ENCODE assay signal across 17 cellular contexts in genomic region chr12:116720129-116720528, GRCh38.
"Had no signal": no experiment of that assay in that cellular context is flagged by ENCODE, and none has a peak within 500 bp of the region (broad histone marks: within the 10 kb centered on the region; RNA-seq: fewer than 3 reads in every experiment).

No MANE protein-coding gene starts in this region.

- H3K4me1 ChIP-seq: ascending aorta, breast epithelium had no signal

- H3K4me3 ChIP-seq: ascending aorta, breast epithelium, gastrocnemius medialis, heart right ventricle, lower lobe of right lung, transverse colon had no signal

- H3K4me3 Mint-ChIP-seq: activated naive CD8-positive, alpha-beta T cell treated with anti-CD3 and anti-CD28 coated beads, Interleukin-2, amount 50 U/mL, for 24 hours; natural killer cell had no signal

- H3K27ac ChIP-seq: ascending aorta, breast epithelium had no signal

- DNase-seq: activated CD4-positive, alpha-beta T cell treated with anti-CD3 and anti-CD28 coated beads, Interleukin-2, amount 50 U/mL, for 48 hours; activated naive CD4-positive, alpha-beta T cell treated with Interleukin-2 at 50 U/mL for 16 hours; activated naive CD8-positive, alpha-beta T cell treated with anti-CD3 and anti-CD28 coated beads, Interleukin-2, amount 50 U/mL, for 24 hours; cerebellar nuclear complex; effector CD8-positive, alpha-beta T cell; gastrocnemius medialis; heart right ventricle; lower lobe of right lung; natural killer cell; nucleus accumbens; stimulated activated CD4-positive, alpha-beta T cell treated with anti-CD3 and anti-CD28 coated beads, Interleukin-2, amount 100 ng/mL, for 24 hours; stimulated activated naive CD4-positive, alpha-beta T cell treated with Interleukin-2 at 50 U/mL for 16 hours; T1000; transverse colon had no signal

- H3K27me3 ChIP-seq: ascending aorta, breast epithelium, gastrocnemius medialis, heart right ventricle, transverse colon had no signal

- ATAC-seq: activated naive CD8-positive, alpha-beta T cell treated with anti-CD3 and anti-CD28 coated beads, Interleukin-2, amount 50 U/mL, for 24 hours; esophagus mucosa; gastrocnemius medialis; natural killer cell had no signal

- H3K9me3 Mint-ChIP-seq: activated naive CD8-positive, alpha-beta T cell treated with anti-CD3 and anti-CD28 coated beads, Interleukin-2, amount 50 U/mL, for 24 hours; natural killer cell had no signal

- H3K36me3 ChIP-seq: breast epithelium had no signal

- H3K27me3 Mint-ChIP-seq: activated naive CD8-positive, alpha-beta T cell treated with anti-CD3 and anti-CD28 coated beads, Interleukin-2, amount 50 U/mL, for 24 hours had no signal

- H3K9me3 ChIP-seq: ascending aorta, breast epithelium, gastrocnemius medialis, heart right ventricle, lower lobe of right lung, transverse colon had no signal

- H3K27ac Mint-ChIP-seq: activated naive CD8-positive, alpha-beta T cell treated with anti-CD3 and anti-CD28 coated beads, Interleukin-2, amount 50 U/mL, for 24 hours; natural killer cell had no signal
